In the genomic region with DNA sequence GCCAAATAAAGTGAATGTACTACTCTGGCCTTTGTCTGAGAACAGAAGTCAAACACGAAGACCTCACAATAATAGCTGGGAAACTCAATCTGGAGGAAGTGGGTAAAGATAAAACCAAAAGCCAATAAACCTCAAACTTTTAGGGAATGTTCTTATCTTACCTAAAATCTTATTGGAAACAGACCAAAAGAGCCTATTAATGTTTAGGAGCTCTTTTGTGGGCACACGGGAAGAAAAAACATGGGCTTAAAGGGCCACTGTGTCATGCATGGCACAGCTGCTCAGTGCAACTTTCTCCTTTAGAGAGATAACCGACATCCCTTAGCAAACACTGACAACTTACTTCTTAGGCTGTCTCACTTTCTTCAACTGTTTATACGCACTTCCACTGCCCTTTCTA, we compare ENCODE assay signal across 1 cellular context.
TF ChIP-seq lines count a peak whose summit lies in the region.

No MANE protein-coding gene starts in this region.

TF ChIP-seq in SK-N-SH, 30 proteins besides CTCF, POLR2A, EP300 and RAD21 (continued from another document):
- TF ChIP-seq, protein P1, sequence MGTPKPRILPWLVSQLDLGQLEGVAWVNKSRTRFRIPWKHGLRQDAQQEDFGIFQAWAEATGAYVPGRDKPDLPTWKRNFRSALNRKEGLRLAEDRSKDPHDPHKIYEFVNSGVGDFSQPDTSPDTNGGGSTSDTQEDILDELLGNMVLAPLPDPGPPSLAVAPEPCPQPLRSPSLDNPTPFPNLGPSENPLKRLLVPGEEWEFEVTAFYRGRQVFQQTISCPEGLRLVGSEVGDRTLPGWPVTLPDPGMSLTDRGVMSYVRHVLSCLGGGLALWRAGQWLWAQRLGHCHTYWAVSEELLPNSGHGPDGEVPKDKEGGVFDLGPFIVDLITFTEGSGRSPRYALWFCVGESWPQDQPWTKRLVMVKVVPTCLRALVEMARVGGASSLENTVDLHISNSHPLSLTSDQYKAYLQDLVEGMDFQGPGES (IDR thresholded peaks at IDR 0.05; ENCODE audit: low read depth, low read length): no peak
- TF ChIP-seq, protein P2, sequence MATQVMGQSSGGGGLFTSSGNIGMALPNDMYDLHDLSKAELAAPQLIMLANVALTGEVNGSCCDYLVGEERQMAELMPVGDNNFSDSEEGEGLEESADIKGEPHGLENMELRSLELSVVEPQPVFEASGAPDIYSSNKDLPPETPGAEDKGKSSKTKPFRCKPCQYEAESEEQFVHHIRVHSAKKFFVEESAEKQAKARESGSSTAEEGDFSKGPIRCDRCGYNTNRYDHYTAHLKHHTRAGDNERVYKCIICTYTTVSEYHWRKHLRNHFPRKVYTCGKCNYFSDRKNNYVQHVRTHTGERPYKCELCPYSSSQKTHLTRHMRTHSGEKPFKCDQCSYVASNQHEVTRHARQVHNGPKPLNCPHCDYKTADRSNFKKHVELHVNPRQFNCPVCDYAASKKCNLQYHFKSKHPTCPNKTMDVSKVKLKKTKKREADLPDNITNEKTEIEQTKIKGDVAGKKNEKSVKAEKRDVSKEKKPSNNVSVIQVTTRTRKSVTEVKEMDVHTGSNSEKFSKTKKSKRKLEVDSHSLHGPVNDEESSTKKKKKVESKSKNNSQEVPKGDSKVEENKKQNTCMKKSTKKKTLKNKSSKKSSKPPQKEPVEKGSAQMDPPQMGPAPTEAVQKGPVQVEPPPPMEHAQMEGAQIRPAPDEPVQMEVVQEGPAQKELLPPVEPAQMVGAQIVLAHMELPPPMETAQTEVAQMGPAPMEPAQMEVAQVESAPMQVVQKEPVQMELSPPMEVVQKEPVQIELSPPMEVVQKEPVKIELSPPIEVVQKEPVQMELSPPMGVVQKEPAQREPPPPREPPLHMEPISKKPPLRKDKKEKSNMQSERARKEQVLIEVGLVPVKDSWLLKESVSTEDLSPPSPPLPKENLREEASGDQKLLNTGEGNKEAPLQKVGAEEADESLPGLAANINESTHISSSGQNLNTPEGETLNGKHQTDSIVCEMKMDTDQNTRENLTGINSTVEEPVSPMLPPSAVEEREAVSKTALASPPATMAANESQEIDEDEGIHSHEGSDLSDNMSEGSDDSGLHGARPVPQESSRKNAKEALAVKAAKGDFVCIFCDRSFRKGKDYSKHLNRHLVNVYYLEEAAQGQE (IDR thresholded peaks at IDR 0.05; ENCODE audit: low read depth, low read length): no peak
- TF ChIP-seq MEF2A (IDR thresholded peaks at IDR 0.05; ENCODE audit: borderline replicate concordance, low read depth) (no peak), TAF1 (IDR thresholded peaks at IDR 0.05; ENCODE audit: borderline replicate concordance, low read depth, low read length) (no peak), SMC3 (IDR thresholded peaks at IDR 0.05; ENCODE audit: low read depth, low read length) (no peak), RFX5 (IDR thresholded peaks at IDR 0.05; ENCODE audit: low read length) (no peak), GATA2 (CRISPR knock-in tag; IDR thresholded peaks at IDR 0.05) (no peak), CHD2 (IDR thresholded peaks at IDR 0.05; ENCODE audit: low read length, partially characterized antibody) (no peak), RCOR1 (IDR thresholded peaks at IDR 0.05; ENCODE audit: low read length) (no peak), EZH2phosphoT487 (IDR thresholded peaks at IDR 0.05; ENCODE audit: borderline replicate concordance, low read depth) (no peak), NRF1 (IDR thresholded peaks at IDR 0.05; ENCODE audit: low read depth, low read length) (no peak), YY1 (IDR thresholded peaks at IDR 0.05; ENCODE audit: low read depth) (no peak), NFIC (IDR thresholded peaks at IDR 0.05; ENCODE audit: borderline replicate concordance) (peak; percentile 75; the same call in 1 of the 2 replicates), POLR2AphosphoS5 (IDR thresholded peaks at IDR 0.05; ENCODE audit: low read depth, low read length) (peak; percentile 22; the same call in 1 of the 2 replicates), MXI1 (IDR thresholded peaks at IDR 0.05; ENCODE audit: low read depth, low read length) (no peak), TCF12 (IDR thresholded peaks at IDR 0.05) (peak; percentile 91), ELF1 (IDR thresholded peaks at IDR 0.05) (no peak)
- TF ChIP-seq, protein P3, sequence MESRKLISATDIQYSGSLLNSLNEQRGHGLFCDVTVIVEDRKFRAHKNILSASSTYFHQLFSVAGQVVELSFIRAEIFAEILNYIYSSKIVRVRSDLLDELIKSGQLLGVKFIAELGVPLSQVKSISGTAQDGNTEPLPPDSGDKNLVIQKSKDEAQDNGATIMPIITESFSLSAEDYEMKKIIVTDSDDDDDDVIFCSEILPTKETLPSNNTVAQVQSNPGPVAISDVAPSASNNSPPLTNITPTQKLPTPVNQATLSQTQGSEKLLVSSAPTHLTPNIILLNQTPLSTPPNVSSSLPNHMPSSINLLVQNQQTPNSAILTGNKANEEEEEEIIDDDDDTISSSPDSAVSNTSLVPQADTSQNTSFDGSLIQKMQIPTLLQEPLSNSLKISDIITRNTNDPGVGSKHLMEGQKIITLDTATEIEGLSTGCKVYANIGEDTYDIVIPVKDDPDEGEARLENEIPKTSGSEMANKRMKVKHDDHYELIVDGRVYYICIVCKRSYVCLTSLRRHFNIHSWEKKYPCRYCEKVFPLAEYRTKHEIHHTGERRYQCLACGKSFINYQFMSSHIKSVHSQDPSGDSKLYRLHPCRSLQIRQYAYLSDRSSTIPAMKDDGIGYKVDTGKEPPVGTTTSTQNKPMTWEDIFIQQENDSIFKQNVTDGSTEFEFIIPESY (IDR thresholded peaks at IDR 0.05; ENCODE audit: borderline replicate concordance, low read depth): no peak
- TF ChIP-seq, protein P4, sequence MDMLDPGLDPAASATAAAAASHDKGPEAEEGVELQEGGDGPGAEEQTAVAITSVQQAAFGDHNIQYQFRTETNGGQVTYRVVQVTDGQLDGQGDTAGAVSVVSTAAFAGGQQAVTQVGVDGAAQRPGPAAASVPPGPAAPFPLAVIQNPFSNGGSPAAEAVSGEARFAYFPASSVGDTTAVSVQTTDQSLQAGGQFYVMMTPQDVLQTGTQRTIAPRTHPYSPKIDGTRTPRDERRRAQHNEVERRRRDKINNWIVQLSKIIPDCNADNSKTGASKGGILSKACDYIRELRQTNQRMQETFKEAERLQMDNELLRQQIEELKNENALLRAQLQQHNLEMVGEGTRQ (IDR thresholded peaks at IDR 0.05; ENCODE audit: borderline replicate concordance, low read depth, low read length): no peak
- TF ChIP-seq, protein P5, sequence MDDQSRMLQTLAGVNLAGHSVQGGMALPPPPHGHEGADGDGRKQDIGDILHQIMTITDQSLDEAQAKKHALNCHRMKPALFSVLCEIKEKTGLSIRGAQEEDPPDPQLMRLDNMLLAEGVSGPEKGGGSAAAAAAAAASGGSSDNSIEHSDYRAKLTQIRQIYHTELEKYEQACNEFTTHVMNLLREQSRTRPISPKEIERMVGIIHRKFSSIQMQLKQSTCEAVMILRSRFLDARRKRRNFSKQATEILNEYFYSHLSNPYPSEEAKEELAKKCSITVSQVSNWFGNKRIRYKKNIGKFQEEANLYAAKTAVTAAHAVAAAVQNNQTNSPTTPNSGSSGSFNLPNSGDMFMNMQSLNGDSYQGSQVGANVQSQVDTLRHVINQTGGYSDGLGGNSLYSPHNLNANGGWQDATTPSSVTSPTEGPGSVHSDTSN (IDR thresholded peaks at IDR 0.05): peak; percentile 39; the same call in 1 of the 2 replicates
- TF ChIP-seq, protein P6, sequence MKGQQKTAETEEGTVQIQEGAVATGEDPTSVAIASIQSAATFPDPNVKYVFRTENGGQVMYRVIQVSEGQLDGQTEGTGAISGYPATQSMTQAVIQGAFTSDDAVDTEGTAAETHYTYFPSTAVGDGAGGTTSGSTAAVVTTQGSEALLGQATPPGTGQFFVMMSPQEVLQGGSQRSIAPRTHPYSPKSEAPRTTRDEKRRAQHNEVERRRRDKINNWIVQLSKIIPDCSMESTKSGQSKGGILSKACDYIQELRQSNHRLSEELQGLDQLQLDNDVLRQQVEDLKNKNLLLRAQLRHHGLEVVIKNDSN (IDR thresholded peaks at IDR 0.05; ENCODE audit: borderline replicate concordance, low read depth): no peak
